Comparison of ENCODE assay signal across 1 cellular context in the genomic region with DNA sequence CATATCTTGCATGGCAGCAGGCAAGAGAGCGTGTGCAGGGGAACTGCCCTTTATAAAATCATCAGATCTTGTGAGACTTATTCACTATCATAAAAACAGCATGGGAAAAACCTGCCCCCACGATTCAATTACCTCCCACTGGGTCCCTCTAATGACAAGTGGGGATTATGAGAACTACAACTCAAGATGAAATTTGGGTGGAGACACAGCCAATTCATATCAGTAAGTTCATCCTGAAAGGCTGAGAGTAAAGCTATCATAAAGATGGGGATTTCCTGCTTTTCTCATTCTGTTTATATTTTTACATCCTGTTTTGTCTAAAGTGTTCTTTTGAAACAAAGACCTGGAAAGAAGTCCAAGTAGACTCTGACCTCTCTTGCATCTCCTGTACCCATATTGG.
TF ChIP-seq lines count a peak whose summit lies in the region.

No MANE protein-coding gene starts in this region.

TF ChIP-seq in GM12878, 131 proteins besides CTCF, POLR2A, EP300 and RAD21:
- TF ChIP-seq MEF2B (IDR thresholded peaks at IDR 0.05; ENCODE audit: partially characterized antibody, poor library complexity, severe bottlenecking) (peak; percentile 55), NRF1 (conservative IDR thresholded peaks at IDR 0.05; ENCODE audit: low read depth, low read length) (no peak), IKZF1 (conservative IDR thresholded peaks at IDR 0.05) (0 out of 2 replicates have a peak, but pooled peaks have one; percentile 13), FOXK2 (IDR thresholded peaks at IDR 0.05) (no peak), JUNB (IDR thresholded peaks at IDR 0.05) (0 out of 2 replicates have a peak, but pooled peaks have one; percentile 10), IKZF2 (IDR thresholded peaks at IDR 0.05) (0 out of 4 replicates have a peak, but pooled peaks of 1 of the 2 experiments have one; percentile 26), DPF2 (IDR thresholded peaks at IDR 0.05) (no peak)
- TF ChIP-seq, protein P1, sequence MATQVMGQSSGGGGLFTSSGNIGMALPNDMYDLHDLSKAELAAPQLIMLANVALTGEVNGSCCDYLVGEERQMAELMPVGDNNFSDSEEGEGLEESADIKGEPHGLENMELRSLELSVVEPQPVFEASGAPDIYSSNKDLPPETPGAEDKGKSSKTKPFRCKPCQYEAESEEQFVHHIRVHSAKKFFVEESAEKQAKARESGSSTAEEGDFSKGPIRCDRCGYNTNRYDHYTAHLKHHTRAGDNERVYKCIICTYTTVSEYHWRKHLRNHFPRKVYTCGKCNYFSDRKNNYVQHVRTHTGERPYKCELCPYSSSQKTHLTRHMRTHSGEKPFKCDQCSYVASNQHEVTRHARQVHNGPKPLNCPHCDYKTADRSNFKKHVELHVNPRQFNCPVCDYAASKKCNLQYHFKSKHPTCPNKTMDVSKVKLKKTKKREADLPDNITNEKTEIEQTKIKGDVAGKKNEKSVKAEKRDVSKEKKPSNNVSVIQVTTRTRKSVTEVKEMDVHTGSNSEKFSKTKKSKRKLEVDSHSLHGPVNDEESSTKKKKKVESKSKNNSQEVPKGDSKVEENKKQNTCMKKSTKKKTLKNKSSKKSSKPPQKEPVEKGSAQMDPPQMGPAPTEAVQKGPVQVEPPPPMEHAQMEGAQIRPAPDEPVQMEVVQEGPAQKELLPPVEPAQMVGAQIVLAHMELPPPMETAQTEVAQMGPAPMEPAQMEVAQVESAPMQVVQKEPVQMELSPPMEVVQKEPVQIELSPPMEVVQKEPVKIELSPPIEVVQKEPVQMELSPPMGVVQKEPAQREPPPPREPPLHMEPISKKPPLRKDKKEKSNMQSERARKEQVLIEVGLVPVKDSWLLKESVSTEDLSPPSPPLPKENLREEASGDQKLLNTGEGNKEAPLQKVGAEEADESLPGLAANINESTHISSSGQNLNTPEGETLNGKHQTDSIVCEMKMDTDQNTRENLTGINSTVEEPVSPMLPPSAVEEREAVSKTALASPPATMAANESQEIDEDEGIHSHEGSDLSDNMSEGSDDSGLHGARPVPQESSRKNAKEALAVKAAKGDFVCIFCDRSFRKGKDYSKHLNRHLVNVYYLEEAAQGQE (IDR thresholded peaks at IDR 0.05; ENCODE audit: low read depth, low read length), result no peak
- TF ChIP-seq, protein P2, sequence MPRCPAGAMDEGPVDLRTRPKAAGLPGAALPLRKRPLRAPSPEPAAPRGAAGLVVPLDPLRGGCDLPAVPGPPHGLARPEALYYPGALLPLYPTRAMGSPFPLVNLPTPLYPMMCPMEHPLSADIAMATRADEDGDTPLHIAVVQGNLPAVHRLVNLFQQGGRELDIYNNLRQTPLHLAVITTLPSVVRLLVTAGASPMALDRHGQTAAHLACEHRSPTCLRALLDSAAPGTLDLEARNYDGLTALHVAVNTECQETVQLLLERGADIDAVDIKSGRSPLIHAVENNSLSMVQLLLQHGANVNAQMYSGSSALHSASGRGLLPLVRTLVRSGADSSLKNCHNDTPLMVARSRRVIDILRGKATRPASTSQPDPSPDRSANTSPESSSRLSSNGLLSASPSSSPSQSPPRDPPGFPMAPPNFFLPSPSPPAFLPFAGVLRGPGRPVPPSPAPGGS (IDR thresholded peaks at IDR 0.05; ENCODE audit: borderline replicate concordance, insufficient read depth, low read depth, low read length, poor library complexity, severe bottlenecking), result no peak
